8 cellular contexts compared by ENCODE assay signal in the genomic region with DNA sequence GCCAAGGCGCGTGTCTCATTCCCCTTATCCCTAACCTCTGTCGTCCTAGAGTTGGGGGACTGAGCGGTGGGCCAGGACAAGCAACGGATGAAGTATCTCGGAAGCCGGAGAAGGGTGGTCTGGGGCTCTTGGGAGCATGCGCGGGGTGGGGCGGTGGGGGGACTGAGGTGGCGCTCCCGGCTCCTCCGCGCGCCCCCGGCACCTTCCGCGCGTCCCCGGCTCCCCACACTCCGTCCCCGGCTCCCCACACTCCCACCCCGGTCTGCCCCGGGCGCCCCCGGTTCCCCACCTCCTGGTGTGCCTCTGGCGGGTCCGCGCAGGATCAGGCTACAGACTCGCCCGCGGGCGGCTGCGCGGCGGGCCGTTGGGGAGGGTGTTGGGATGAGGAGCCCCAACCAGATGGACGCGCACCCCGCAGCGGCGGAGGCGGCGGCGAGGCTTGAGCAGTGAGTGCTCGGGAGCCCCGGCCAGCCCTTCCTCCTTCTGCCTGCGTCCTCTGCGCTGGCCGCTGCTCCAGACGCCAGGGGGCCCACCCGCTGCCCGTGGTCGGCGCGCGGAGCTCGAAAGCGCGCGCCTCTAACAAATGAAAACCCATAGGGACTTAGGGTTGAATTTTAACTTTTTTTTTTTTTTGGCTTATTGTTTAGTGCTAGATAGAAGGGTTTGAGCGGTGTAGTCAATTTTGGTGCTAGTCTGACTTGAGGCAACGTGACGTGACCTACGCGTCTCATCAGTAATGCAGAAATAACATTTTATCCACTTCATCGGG. TPM values are rescaled to one million over a fixed set of nuclear protein-coding genes. Genes with fewer than 3 reads are reported as not detected.
DNase-seq lines count a peak whose midpoint lies in the region; ATAC-seq and TF ChIP-seq lines count a peak whose summit lies in the region.

No MANE protein-coding gene starts in this region.

- ATAC-seq in GM21723 (IDR thresholded peaks at IDR 0.05; ENCODE audit: unreplicated experiment) (no peak), GM21526 (IDR thresholded peaks at IDR 0.05; ENCODE audit: low FRiP score, unreplicated experiment) (no peak), HG02852 (IDR thresholded peaks at IDR 0.05; ENCODE audit: unreplicated experiment) (no peak)

- peak overlapping the region; percentile 73 to 87 (median 74) for H3K4me3 Mint-ChIP-seq in IgD-negative memory B cell
- peak overlapping the region; percentile 48 for H3K4me3 Mint-ChIP-seq in stimulated activated naive CD8-positive, alpha-beta T cell treated with anti-CD3 and anti-CD28 coated beads, Interleukin-15, Interleukin-2, amounts not matched to agents 100 ng/mL and 50 ng/mL, for 24 hours

- DNase-seq in EL: peak; percentile 48
- DNase-seq in astrocyte of the cerebellum (ENCODE audit: low read depth): no peak

- H3K4me3 ChIP-seq in astrocyte of the cerebellum (ENCODE audit: low read depth, low read length) (peak overlapping the region; percentile 45), iPS-18c (ENCODE audit: insufficient read depth, low read depth, low read length) (peak overlapping the region; percentile 67)

- H3K9me3 Mint-ChIP-seq in IgD-negative memory B cell: peaks cover 0 to 15% (median under 1%) of the 10 kb centered on the region in 3 donors
- peaks cover 2% of the 10 kb centered on the region for H3K9me3 Mint-ChIP-seq in stimulated activated naive CD8-positive, alpha-beta T cell treated with anti-CD3 and anti-CD28 coated beads, Interleukin-15, Interleukin-2, amounts not matched to agents 100 ng/mL and 50 ng/mL, for 24 hours

- TF ChIP-seq CTCF in astrocyte of the cerebellum (IDR thresholded peaks at IDR 0.05; ENCODE audit: low read depth, low read length, missing control alignments): peak; percentile 52

- H3K27me3 Mint-ChIP-seq in IgD-negative memory B cell: peaks cover 43% of the 10 kb centered on the region
- peaks cover 67% of the 10 kb centered on the region for H3K27me3 Mint-ChIP-seq in stimulated activated naive CD8-positive, alpha-beta T cell treated with anti-CD3 and anti-CD28 coated beads, Interleukin-15, Interleukin-2, amounts not matched to agents 100 ng/mL and 50 ng/mL, for 24 hours

- H3K27ac Mint-ChIP-seq in IgD-negative memory B cell: peak overlapping the region in 1 of 3 donors; percentile 91
- no peak overlapping the region for H3K27ac Mint-ChIP-seq in stimulated activated naive CD8-positive, alpha-beta T cell treated with anti-CD3 and anti-CD28 coated beads, Interleukin-15, Interleukin-2, amounts not matched to agents 100 ng/mL and 50 ng/mL, for 24 hours

- peaks cover 7 to 9% (median 8%) of the 10 kb centered on the region in 3 donors for H3K4me1 Mint-ChIP-seq in IgD-negative memory B cell
- H3K4me1 Mint-ChIP-seq in stimulated activated naive CD8-positive, alpha-beta T cell treated with anti-CD3 and anti-CD28 coated beads, Interleukin-15, Interleukin-2, amounts not matched to agents 100 ng/mL and 50 ng/mL, for 24 hours (ENCODE audit: low read depth): peaks cover 6% of the 10 kb centered on the region

- peaks cover 2% of the 10 kb centered on the region for H3K9me3 ChIP-seq in iPS-18c (ENCODE audit: control insufficient read depth, insufficient read depth, low read length)

- in situ Hi-C loops in astrocyte of the cerebellum (cut with HindIII; ENCODE audit: low sequenced_read_pairs): no loop called here

- peaks cover 2% of the 10 kb centered on the region for H3K36me3 Mint-ChIP-seq in IgD-negative memory B cell
- H3K36me3 Mint-ChIP-seq in stimulated activated naive CD8-positive, alpha-beta T cell treated with anti-CD3 and anti-CD28 coated beads, Interleukin-15, Interleukin-2, amounts not matched to agents 100 ng/mL and 50 ng/mL, for 24 hours (ENCODE audit: low read depth): no peaks in the 10 kb centered on the region

RNA-seq across cellular contexts. Expression of a gene that starts 5.6 kb away (rescaled TPM):
- polyA plus RNA-seq in IgD-negative memory B cell: not detected

RNA-seq across cellular contexts. Expression of a gene that starts 50.2 kb away (rescaled TPM):
- polyA plus RNA-seq in IgD-negative memory B cell: not detected
